In the genomic region with DNA sequence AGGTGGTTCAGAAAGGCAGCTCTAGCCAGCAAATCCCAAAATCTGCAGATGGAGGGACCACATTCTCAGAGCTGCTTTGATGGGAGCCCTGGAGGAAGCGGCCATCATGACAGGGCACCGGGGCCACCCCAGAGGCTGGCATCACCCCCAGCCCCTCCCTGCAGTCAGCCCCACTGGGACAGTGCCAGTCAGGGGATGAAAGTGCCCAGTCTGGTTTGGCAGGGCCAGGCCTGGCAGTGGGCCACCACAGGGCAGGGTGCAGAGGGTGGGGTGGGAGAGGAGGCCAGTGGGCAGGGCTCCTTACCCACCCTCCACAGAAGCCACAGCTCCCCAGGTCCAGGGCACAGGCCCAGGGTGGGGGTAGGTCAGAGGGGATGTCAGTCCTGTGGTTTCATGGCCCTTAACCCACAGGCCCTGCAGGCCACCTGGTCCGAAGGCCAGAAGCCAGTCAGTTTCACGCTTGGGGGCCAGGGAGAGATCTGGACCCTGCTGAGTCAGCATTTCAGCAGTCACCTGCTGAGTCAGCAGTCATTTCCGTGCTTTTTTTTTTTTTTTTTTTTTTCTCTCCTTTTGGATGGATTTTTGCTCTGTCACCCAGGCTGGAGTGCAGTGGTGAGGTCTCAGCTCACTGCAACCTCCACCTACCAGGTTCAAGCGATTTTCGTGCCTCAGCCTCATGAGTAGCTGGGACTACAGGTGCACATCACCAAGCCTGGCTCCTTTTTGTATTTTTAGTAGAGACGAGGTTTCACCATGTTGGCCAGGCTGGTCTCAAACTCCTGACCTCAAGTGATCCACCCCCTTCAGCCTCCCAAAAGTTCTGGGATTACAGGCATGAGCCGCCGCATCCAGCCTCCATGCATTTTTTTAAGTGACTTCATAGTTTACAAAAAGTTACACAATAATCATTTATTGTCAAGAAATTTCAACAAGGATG, we compare ENCODE assay signal across 1 cellular context.
A peak's percentile ranks its signal among the peaks of the same experiment; 100 is the strongest.
TF ChIP-seq lines count a peak whose summit lies in the region.

No MANE protein-coding gene starts in this region.

TF ChIP-seq in K562, 482 proteins besides CTCF, POLR2A, EP300 and RAD21 (continued from another document):
- TF ChIP-seq, protein P1, sequence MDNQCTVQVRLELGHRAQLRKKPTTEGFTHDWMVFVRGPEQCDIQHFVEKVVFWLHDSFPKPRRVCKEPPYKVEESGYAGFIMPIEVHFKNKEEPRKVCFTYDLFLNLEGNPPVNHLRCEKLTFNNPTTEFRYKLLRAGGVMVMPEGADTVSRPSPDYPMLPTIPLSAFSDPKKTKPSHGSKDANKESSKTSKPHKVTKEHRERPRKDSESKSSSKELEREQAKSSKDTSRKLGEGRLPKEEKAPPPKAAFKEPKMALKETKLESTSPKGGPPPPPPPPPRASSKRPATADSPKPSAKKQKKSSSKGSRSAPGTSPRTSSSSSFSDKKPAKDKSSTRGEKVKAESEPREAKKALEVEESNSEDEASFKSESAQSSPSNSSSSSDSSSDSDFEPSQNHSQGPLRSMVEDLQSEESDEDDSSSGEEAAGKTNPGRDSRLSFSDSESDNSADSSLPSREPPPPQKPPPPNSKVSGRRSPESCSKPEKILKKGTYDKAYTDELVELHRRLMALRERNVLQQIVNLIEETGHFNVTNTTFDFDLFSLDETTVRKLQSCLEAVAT (IDR thresholded peaks at IDR 0.05): 0 out of 4 replicates have a peak, but pooled peaks of 1 of the 2 experiments have one; percentile 25
- TF ChIP-seq WHSC1 (IDR thresholded peaks at IDR 0.05; ENCODE audit: low read length) (no peak), GATA2 (CRISPR knock-in tag; IDR thresholded peaks at IDR 0.05) (no peak), MAFG (tag; conservative IDR thresholded peaks at IDR 0.05) (peak; percentile 100), MIER1 (IDR thresholded peaks at IDR 0.05; ENCODE audit: low read depth) (peak; percentile 34; the same call in 1 of the 2 replicates), ZNF316 (IDR thresholded peaks at IDR 0.05) (peak; percentile 100), GABPB1 (CRISPR knock-in tag; IDR thresholded peaks at IDR 0.05) (0 out of 2 replicates have a peak, but pooled peaks have one; percentile 30), HNRNPL (IDR thresholded peaks at IDR 0.05; ENCODE audit: low read depth, low read length) (no peak), GTF2E2 (tag; IDR thresholded peaks at IDR 0.05) (no peak)
- TF ChIP-seq, protein P2, sequence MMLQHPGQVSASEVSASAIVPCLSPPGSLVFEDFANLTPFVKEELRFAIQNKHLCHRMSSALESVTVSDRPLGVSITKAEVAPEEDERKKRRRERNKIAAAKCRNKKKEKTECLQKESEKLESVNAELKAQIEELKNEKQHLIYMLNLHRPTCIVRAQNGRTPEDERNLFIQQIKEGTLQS (IDR thresholded peaks at IDR 0.05): peak; percentile 55
- TF ChIP-seq, protein P2 (CRISPR knock-in tag; conservative IDR thresholded peaks at IDR 0.05): no peak
TF ChIP-seq in K562: peak in this region for 57.
